Comparison of ENCODE assay signal across 22 cellular contexts in genomic region chr18:6059551-6059950, GRCh38.
"Had no signal": no experiment of that assay in that cellular context is flagged by ENCODE, and none has a peak within 500 bp of the region (broad histone marks: within the 10 kb centered on the region; RNA-seq: fewer than 3 reads in every experiment).

No MANE protein-coding gene starts in this region.

- H3K27ac ChIP-seq: upper lobe of left lung, vagina had no signal

- H3K4me3 ChIP-seq: gastroesophageal sphincter, upper lobe of left lung, vagina had no signal

- H3K36me3 Mint-ChIP-seq: activated naive CD4-positive, alpha-beta T cell treated with anti-CD3 and anti-CD28 coated beads, Interleukin-2, amount 50 U/mL, for 72 hours; naive thymus-derived CD4-positive, alpha-beta T cell; stimulated activated effector memory CD8-positive, alpha-beta T cell treated with anti-CD3 and anti-CD28 coated beads, Interleukin-12 subunit alpha, Interleukin-12 subunit beta, amount 100 ng/mL, for 72 hours had no signal

- H3K9me3 ChIP-seq: gastroesophageal sphincter, upper lobe of left lung, vagina had no signal

- H3K9me3 Mint-ChIP-seq: stimulated activated naive CD8-positive, alpha-beta T cell treated with anti-CD3 and anti-CD28 coated beads, Interleukin-15, Interleukin-2, amounts not matched to agents 100 ng/mL and 50 ng/mL, for 24 hours had no signal

- H3K4me3 Mint-ChIP-seq: activated CD4-positive, alpha-beta T cell treated with anti-CD3 and anti-CD28 coated beads for 36 hours; activated T-cell treated with anti-CD3 and anti-CD28 coated beads, Interleukin-2, amount 50 U/mL, for 72 hours; effector memory CD8-positive, alpha-beta T cell; mesothelial cell of epicardium; naive thymus-derived CD4-positive, alpha-beta T cell; stimulated activated effector memory CD8-positive, alpha-beta T cell treated with anti-CD3 and anti-CD28 coated beads, Interleukin-12 subunit alpha, Interleukin-12 subunit beta, amount 100 ng/mL, for 72 hours; stimulated activated naive CD8-positive, alpha-beta T cell treated with anti-CD3 and anti-CD28 coated beads, Interleukin-15, Interleukin-2, amounts not matched to agents 100 ng/mL and 50 ng/mL, for 24 hours had no signal

- H3K27me3 ChIP-seq: gastroesophageal sphincter, upper lobe of left lung, vagina had no signal

- H3K4me1 ChIP-seq: upper lobe of left lung, vagina had no signal

- FAIRE-seq: bronchial epithelial cell had no signal

- ATAC-seq: activated CD4-positive, alpha-beta T cell treated with anti-CD3 and anti-CD28 coated beads for 36 hours; activated naive CD4-positive, alpha-beta T cell treated with anti-CD3 and anti-CD28 coated beads, Interleukin-2, amount 50 U/mL, for 72 hours; activated T-cell treated with anti-CD3 and anti-CD28 coated beads, Interleukin-2, amount 50 U/mL, for 72 hours; effector memory CD8-positive, alpha-beta T cell; gastroesophageal sphincter; naive thymus-derived CD4-positive, alpha-beta T cell; stimulated activated effector memory CD8-positive, alpha-beta T cell treated with anti-CD3 and anti-CD28 coated beads, Interleukin-12 subunit alpha, Interleukin-12 subunit beta, amount 100 ng/mL, for 72 hours had no signal

- H3K4me1 Mint-ChIP-seq: stimulated activated effector memory CD8-positive, alpha-beta T cell treated with anti-CD3 and anti-CD28 coated beads, Interleukin-12 subunit alpha, Interleukin-12 subunit beta, amount 100 ng/mL, for 72 hours had no signal

- DNase-seq: activated CD4-positive, alpha-beta T cell treated with anti-CD3 and anti-CD28 coated beads for 36 hours; activated CD4-positive, CD25-positive, alpha-beta regulatory T cell; activated naive CD4-positive, alpha-beta T cell; activated T-cell treated with anti-CD3 and anti-CD28 coated beads for 4 hours; activated T-cell treated with anti-CD3 and anti-CD28 coated beads, Interleukin-2, amount 50 U/mL, for 72 hours; cerebellar nuclear complex; cortex of kidney; effector memory CD8-positive, alpha-beta T cell; erythroblast; kidney glomerular epithelial cell; mammary epithelial cell; naive thymus-derived CD4-positive, alpha-beta T cell; stimulated activated CD4-positive, alpha-beta T cell treated with anti-CD3 and anti-CD28 coated beads, Interleukin-12 subunit alpha, Interleukin-12 subunit beta, amount 100 ng/mL, for 4 hours; stimulated activated CD4-positive, alpha-beta T cell treated with anti-CD3 and anti-CD28 coated beads, Interleukin-4, amount 100 ng/mL, for 1 hour; upper lobe of left lung had no signal

- H3K27me3 Mint-ChIP-seq: activated CD4-positive, alpha-beta T cell treated with anti-CD3 and anti-CD28 coated beads for 36 hours; effector memory CD8-positive, alpha-beta T cell; naive thymus-derived CD4-positive, alpha-beta T cell; stimulated activated naive CD8-positive, alpha-beta T cell treated with anti-CD3 and anti-CD28 coated beads, Interleukin-15, Interleukin-2, amounts not matched to agents 100 ng/mL and 50 ng/mL, for 24 hours had no signal

- H3K36me3 ChIP-seq: gastroesophageal sphincter, upper lobe of left lung, vagina had no signal

- H3K27ac Mint-ChIP-seq: activated CD4-positive, alpha-beta T cell treated with anti-CD3 and anti-CD28 coated beads for 36 hours; activated naive CD4-positive, alpha-beta T cell treated with anti-CD3 and anti-CD28 coated beads, Interleukin-2, amount 50 U/mL, for 72 hours; activated T-cell treated with anti-CD3 and anti-CD28 coated beads, Interleukin-2, amount 50 U/mL, for 72 hours; effector memory CD8-positive, alpha-beta T cell; mesothelial cell of epicardium; naive thymus-derived CD4-positive, alpha-beta T cell; stimulated activated effector memory CD8-positive, alpha-beta T cell treated with anti-CD3 and anti-CD28 coated beads, Interleukin-12 subunit alpha, Interleukin-12 subunit beta, amount 100 ng/mL, for 72 hours; stimulated activated naive CD8-positive, alpha-beta T cell treated with anti-CD3 and anti-CD28 coated beads, Interleukin-15, Interleukin-2, amounts not matched to agents 100 ng/mL and 50 ng/mL, for 24 hours had no signal
